ENCODE assay signal across 8 cellular contexts in the genomic region with DNA sequence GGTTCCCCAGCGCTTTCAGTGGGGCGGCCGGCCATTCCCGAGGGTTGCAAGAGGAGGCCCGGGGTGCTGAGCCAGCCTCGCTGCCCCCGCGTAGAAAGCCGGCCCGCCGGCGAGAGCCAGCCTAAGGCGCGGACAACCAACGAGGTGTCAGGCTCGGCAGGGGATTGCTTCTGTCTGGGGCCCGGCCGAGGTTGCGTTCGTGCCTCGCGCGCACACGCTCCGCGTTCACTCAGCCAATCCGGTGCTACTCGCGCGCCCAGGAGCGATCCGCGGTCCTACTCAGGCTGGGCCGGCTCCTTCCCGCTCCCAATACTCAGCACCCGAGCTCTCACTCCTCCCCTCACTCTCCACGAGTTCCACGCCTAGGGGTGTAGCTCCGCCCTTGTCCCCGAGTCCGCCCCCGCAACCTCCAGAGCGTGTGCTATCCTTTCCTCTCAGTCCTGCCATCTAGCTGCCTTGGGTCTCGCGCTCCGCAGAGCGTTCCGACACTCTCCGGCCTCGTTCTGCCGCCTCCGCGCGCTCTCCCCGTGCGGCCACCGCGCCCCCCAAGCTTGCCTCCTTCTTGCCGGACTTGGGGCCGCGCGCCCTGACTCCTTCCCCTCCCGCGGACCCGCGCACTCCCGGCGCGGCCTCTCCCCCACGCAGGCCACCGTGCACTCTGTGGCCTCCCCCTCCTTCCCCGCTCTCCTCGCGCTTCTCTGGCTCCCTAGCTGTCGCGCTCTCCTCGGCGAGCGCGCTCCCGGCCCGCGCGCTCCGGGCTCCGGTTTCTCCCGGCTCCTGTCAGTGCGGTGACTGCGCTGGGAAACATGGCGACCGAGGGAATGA. TPM values are rescaled to one million over a fixed set of nuclear protein-coding genes. Genes with fewer than 3 reads are reported as not detected.
DNase-seq lines count a peak whose midpoint lies in the region; ATAC-seq, FAIRE-seq and TF ChIP-seq lines count a peak whose summit lies in the region.

A gene (plus strand): TSS at position 426 of the 825 bp plus-strand sequence.

- peak; percentile 52 for TF ChIP-seq CTCF in HepG2 (CRISPR knock-in tag; IDR thresholded peaks at IDR 0.05)

- no TSS peak for BruUV-seq in HepG2 (replicated peaks; lab: Mats Ljungman, UMichigan)

- TF ChIP-seq POLR2A in GM19099 (IDR thresholded peaks at IDR 0.05; ENCODE audit: extremely low read depth, insufficient read length, low read depth) (peak; percentile 91), HepG2 (IDR thresholded peaks at IDR 0.05; ENCODE audit: insufficient read depth in 1 of 2, low read depth in 2 of 2, low read length in 2 of 2) (peak; percentile 94 to 96)

- CTCF ChIA-PET in HepG2 (lab: Yijun Ruan, JAX; ENCODE audit: low intra/inter-chr PET ratio, low total read pairs) = interaction anchor here (1.5 kb wide), 1 partner anchor 13 kb away, joined by 5 read pairs; no protein-coding TSS in a partner anchor

- WGBS in HepG2 (ENCODE audit: low lambda C conversion rate) = 0% methylated on average over 30 of the region's 91 CpGs

- H3K4me2 ChIP-seq in HepG2 (ENCODE audit: low read depth, low read length) = peak within 1 kb of the TSS; percentile 97

- peaks cover 35% of the 10 kb centered on the region for H3K4me1 ChIP-seq in HepG2 (ENCODE audit: insufficient read depth, low read length)

- TF ChIP-seq RAD21 in HepG2 (CRISPR knock-in tag; IDR thresholded peaks at IDR 0.05) = 0 out of 2 replicates have a peak, but pooled peaks have one; percentile 30

- in situ Hi-C loops in HepG2 (cut with HindIII; ENCODE audit: extremely low pct_ligation_motif_present, low pct_unique_long_range_greater_than_20kb) = no loop called here

- H3K79me2 ChIP-seq in HepG2 (ENCODE audit: insufficient read depth, low read length) = peaks cover 45% of the 10 kb centered on the region

- peak; percentile 92 for FAIRE-seq in HepG2 (lab: Jason Lieb, UNC)

- H3K27ac ChIP-seq in HepG2 (ENCODE audit: extremely low read length, insufficient read depth, low read length) = peak within 1 kb of the TSS; percentile 94

- TF ChIP-seq EP300 in HepG2 (IDR thresholded peaks at IDR 0.05; ENCODE audit: low read depth in 2 of 2, low read length in 2 of 2) = no peak; a peak in 1 of 4 replicates
- no peak for TF ChIP-seq EP300 in HepG2 (CRISPR knock-in tag; IDR thresholded peaks at IDR 0.05; ENCODE audit: borderline replicate concordance)

- peak within 1 kb of the TSS; percentile 95 to 100 (median 99) for H3K4me3 ChIP-seq in HepG2 (replicated peaks in 1 of 3; ENCODE audit: insufficient read depth in 1 of 3, low read depth in 2 of 3, low read length in 3 of 3)

- H2AFZ ChIP-seq in HepG2 (ENCODE audit: low read length) = peak within 1 kb of the TSS; percentile 84

- H3K9ac ChIP-seq in HepG2 (ENCODE audit: insufficient read depth, low read depth, low read length) = peak within 1 kb of the TSS; percentile 79

- H4K20me1 ChIP-seq in HepG2 (ENCODE audit: insufficient read depth, low read length) = peaks cover 18% of the 10 kb centered on the region; the same call in 1 of the 2 replicates

- H3K27me3 ChIP-seq in HepG2 (ENCODE audit: control insufficient read depth in 1 of 2, insufficient read depth in 2 of 2, low read length in 2 of 2) = no peaks in the 10 kb centered on the region; a peak in 1 of 5 replicates

- no peaks in the 10 kb centered on the region for H3K9me3 ChIP-seq in HepG2 (ENCODE audit: low read length)

- intact Hi-C loops in HepG2 (cut with micrococcal nuclease; ENCODE audit: unreplicated experiment) = no loop called here

- H3K36me3 ChIP-seq in HepG2 (replicated peaks in 1 of 2; ENCODE audit: control insufficient read depth in 1 of 2, insufficient read depth in 2 of 2, low read length in 2 of 2) = no peaks in the 10 kb centered on the region

- POLR2A ChIA-PET in HepG2 (lab: Yijun Ruan, JAX) = interaction anchor here (0.7 to 2.1 kb wide), 9 partner anchors 10 to 1405 kb away, joined by 3 to 18 read pairs (median 4); a partner anchor contains a TSS

- peak; percentile 99 for DNase-seq in Ammon's horn (ENCODE audit: low spot score)
- peak; percentile 100 for DNase-seq in NCI-H524 (lab: John Stamatoyannopoulos, UW)
- peak; percentile 85 to 88 for DNase-seq in activated CD4-positive, alpha-beta T cell treated with anti-CD3 and anti-CD28 coated beads, Interleukin-2, amount 50 U/mL, for 4 hours
- DNase-seq in dermis blood vessel endothelial cell = peak; percentile 98
- DNase-seq in HepG2 (ENCODE audit: low spot score) = peak; percentile 95
- DNase-seq in stimulated activated CD4-positive, alpha-beta T cell treated with anti-CD3 and anti-CD28 coated beads, Interleukin-4, amount 100 ng/mL, for 1 hour = peak; percentile 89

- peak; percentile 87 for ATAC-seq in HG03432 (IDR thresholded peaks at IDR 0.05; ENCODE audit: unreplicated experiment)
- peak; percentile 96 for ATAC-seq in HepG2

TF ChIP-seq in HepG2, 621 proteins besides CTCF, POLR2A, EP300 and RAD21 (continues in another document):
- TF ChIP-seq GLI4 (CRISPR knock-in tag; IDR thresholded peaks at IDR 0.05; ENCODE audit: borderline replicate concordance) = no peak; the same call in 1 of the 2 replicates
- TF ChIP-seq MAZ (IDR thresholded peaks at IDR 0.05; ENCODE audit: borderline replicate concordance, low read depth, low read length) = peak; percentile 69; the same call in 1 of the 2 replicates
- TF ChIP-seq MAZ (CRISPR knock-in tag; IDR thresholded peaks at IDR 0.05; ENCODE audit: low read depth) = peak; percentile 76
- TF ChIP-seq, protein P1, sequence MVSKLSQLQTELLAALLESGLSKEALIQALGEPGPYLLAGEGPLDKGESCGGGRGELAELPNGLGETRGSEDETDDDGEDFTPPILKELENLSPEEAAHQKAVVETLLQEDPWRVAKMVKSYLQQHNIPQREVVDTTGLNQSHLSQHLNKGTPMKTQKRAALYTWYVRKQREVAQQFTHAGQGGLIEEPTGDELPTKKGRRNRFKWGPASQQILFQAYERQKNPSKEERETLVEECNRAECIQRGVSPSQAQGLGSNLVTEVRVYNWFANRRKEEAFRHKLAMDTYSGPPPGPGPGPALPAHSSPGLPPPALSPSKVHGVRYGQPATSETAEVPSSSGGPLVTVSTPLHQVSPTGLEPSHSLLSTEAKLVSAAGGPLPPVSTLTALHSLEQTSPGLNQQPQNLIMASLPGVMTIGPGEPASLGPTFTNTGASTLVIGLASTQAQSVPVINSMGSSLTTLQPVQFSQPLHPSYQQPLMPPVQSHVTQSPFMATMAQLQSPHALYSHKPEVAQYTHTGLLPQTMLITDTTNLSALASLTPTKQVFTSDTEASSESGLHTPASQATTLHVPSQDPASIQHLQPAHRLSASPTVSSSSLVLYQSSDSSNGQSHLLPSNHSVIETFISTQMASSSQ (IDR thresholded peaks at IDR 0.05; ENCODE audit: low read depth) = peak; percentile 11; the same call in 1 of the 2 replicates
- TF ChIP-seq, protein P1 (CRISPR knock-in tag; IDR thresholded peaks at IDR 0.05; ENCODE audit: borderline replicate concordance) = peak; percentile 18
- no peak for TF ChIP-seq MTA3 (CRISPR knock-in tag; IDR thresholded peaks at IDR 0.05)
- TF ChIP-seq CBFB (CRISPR knock-in tag; IDR thresholded peaks at IDR 0.05) = no peak
- no peak; the same call in 1 of the 2 replicates for TF ChIP-seq ZNF761 (CRISPR knock-in tag; conservative IDR thresholded peaks at IDR 0.05)
- peak; percentile 95 for TF ChIP-seq ZNF234 (CRISPR knock-in tag; conservative IDR thresholded peaks at IDR 0.05)
- TF ChIP-seq FOXA1 (IDR thresholded peaks at IDR 0.05) = no peak
- peak; percentile 19; the same call in 1 of the 2 replicates for TF ChIP-seq FOXA1 (CRISPR knock-in tag; IDR thresholded peaks at IDR 0.05)
- TF ChIP-seq ZNF556 (CRISPR knock-in tag; IDR thresholded peaks at IDR 0.05; ENCODE audit: borderline replicate concordance) = no peak; the same call in 1 of the 2 replicates

RNA-seq across cellular contexts. Expression of the gene that starts here (rescaled TPM):
- total RNA-seq in dermis blood vessel endothelial cell = 8.8 and 21.6 TPM in 2 replicates
- 19.2 and 37.7 TPM in 2 replicates for total RNA-seq in HepG2 (2016; rRNA removed; fragmentation: Illumina TruSeq; extraction: Trizol)
- 5.3 and 9.1 TPM in 2 replicates for total RNA-seq in HepG2 (2016; cell fraction: cytosol; rRNA removed; fragmentation: Illumina TruSeq; extraction: Trizol; ENCODE audit: low read depth)
- total RNA-seq in HepG2 (2016; cell fraction: insoluble cytoplasmic fraction; rRNA removed; fragmentation: Illumina TruSeq; extraction: Trizol) = 14.2 and 39.0 TPM in 2 replicates
- total RNA-seq in HepG2 (2016; cell fraction: membrane; rRNA removed; fragmentation: Illumina TruSeq; extraction: Trizol) = 15.9 and 19.0 TPM in 2 replicates
- 32.3 and 33.7 TPM in 2 replicates for total RNA-seq in HepG2 (2016; cell fraction: nucleus; rRNA removed; fragmentation: Illumina TruSeq; extraction: Trizol)
- polyA plus RNA-seq in HepG2 (2011; rRNA removed) = 11.3 and 12.7 TPM in 2 replicates
- 9.8 and 11.3 TPM in 2 replicates for polyA plus RNA-seq in HepG2 (2011; cell fraction: cytosol; rRNA removed)
- polyA plus RNA-seq in HepG2 (2011; cell fraction: nucleus; rRNA removed) = 13.6 TPM in 2 replicates
- 17.2 and 24.3 TPM in 2 replicates for polyA plus RNA-seq in HepG2 (2012)
- 3.1 and 3.8 TPM in 2 replicates for polyA plus RNA-seq in HepG2 (2016; cell fraction: cytosol; fragmentation: Illumina TruSeq; extraction: Trizol; ENCODE audit: low read depth)
- polyA plus RNA-seq in HepG2 (2016; cell fraction: insoluble cytoplasmic fraction; fragmentation: Illumina TruSeq; extraction: Trizol; ENCODE audit: low read depth) = 37.9 and 38.6 TPM in 2 replicates
- polyA plus RNA-seq in HepG2 (2016; cell fraction: membrane; fragmentation: Illumina TruSeq; extraction: Trizol; ENCODE audit: low read depth) = 7.9 TPM in 2 replicates
- 23.8 and 34.5 TPM in 2 replicates for polyA plus RNA-seq in HepG2 (2016; cell fraction: nucleus; fragmentation: Illumina TruSeq; extraction: Trizol; ENCODE audit: insufficient read depth, low read depth)
- 42.0 and 49.7 TPM in 2 replicates for polyA minus RNA-seq in HepG2 (2011; rRNA and poly(A)+ RNA removed; ENCODE audit: low replicate concordance)
- 25.1 and 25.9 TPM in 2 replicates for polyA minus RNA-seq in HepG2 (2011; cell fraction: cytosol; rRNA and poly(A)+ RNA removed)
- polyA minus RNA-seq in HepG2 (2011; cell fraction: nucleus; rRNA and poly(A)+ RNA removed) = 78.4 and 78.7 TPM in 2 replicates

Comparison
In these comparisons a context has a peak if more than half of its experiments do, and no peak if none do; other contexts are left out.
1. Peak in every context shown above with its lines: DNase-seq, ATAC-seq, H3K4me3 ChIP-seq and H3K27ac ChIP-seq.